15 cellular contexts compared by ENCODE assay signal in genomic region chrX:133590703-133591505, GRCh38.
A peak's percentile ranks its signal among the peaks of the same experiment; 100 is the strongest.
DNase-seq lines count a peak whose midpoint lies in the region; ATAC-seq and TF ChIP-seq lines count a peak whose summit lies in the region.
"Had no signal": no experiment of that assay in that cellular context is flagged by ENCODE, and none has a peak within 500 bp of the region (broad histone marks: within the 10 kb centered on the region; RNA-seq: fewer than 3 reads in every experiment).

No MANE protein-coding gene starts in this region.

- 81 to 83% methylated on average over 7 of the region's 7 CpGs for WGBS in GM23248 (ENCODE audit: low coverage in 1 of 2, low lambda C conversion rate in 2 of 2, missing lambda C conversion rate in 2 of 2), 2 experiments

- in situ Hi-C loops in GM23248 (cut with MboI) = no loop called here

- ATAC-seq in foreskin keratinocyte = peak; percentile 24
- ATAC-seq in GM21529 (IDR thresholded peaks at IDR 0.05; ENCODE audit: unreplicated experiment) = no peak

- H4K20me1 ChIP-seq in GM23248 (ENCODE audit: insufficient read depth) = no peaks in the 10 kb centered on the region

- no peaks in the 10 kb centered on the region for H3K36me3 ChIP-seq in GM23248 (ENCODE audit: low read depth)

- H3K4me1 ChIP-seq in GM23248 (ENCODE audit: insufficient read depth) (peaks cover 8% of the 10 kb centered on the region), foreskin keratinocyte (no peaks in the 10 kb centered on the region)

- no peaks in the 10 kb centered on the region for H3K9me2 ChIP-seq in GM23248 (ENCODE audit: insufficient read depth)

- no peaks in the 10 kb centered on the region for H3F3A ChIP-seq in GM23248 (ENCODE audit: insufficient read depth)

- DNase-seq in GM23248 (peak; percentile 14), NCI-H69 (lab: John Stamatoyannopoulos, UW) (peak; percentile 2), astrocyte of the hippocampus (ENCODE audit: low read depth, low spot score) (peak; percentile 39), foreskin keratinocyte (peak in 1 of 2 donors; percentile 34), anterior cingulate cortex (lab: John Stamatoyannopoulos, UW) (no peak), caudate nucleus (lab: John Stamatoyannopoulos, UW) (no peak)
- DNase-seq: DMS153, HCEC 1CT, NCI-H1417 treated with DMSO at 0.1 percent for 48 hours, NCI-H2029 treated with DMSO at 0.1 percent for 48 hours, NCI-H2171 treated with DMSO at 0.1 percent for 48 hours, NCI-H510A, SIG-M5 had no signal

- H3K4me3 ChIP-seq in GM23248 = no peak overlapping the region

- H2AFZ ChIP-seq in GM23248 = no peak overlapping the region

- no peak overlapping the region for H3K4me2 ChIP-seq in GM23248 (ENCODE audit: unreplicated experiment)

- H3K27me3 ChIP-seq in GM23248 (replicated peaks; ENCODE audit: insufficient read depth) (no peaks in the 10 kb centered on the region), foreskin keratinocyte (no peaks in the 10 kb centered on the region)

- H3K9ac ChIP-seq in GM23248 = no peak overlapping the region

- no peak for TF ChIP-seq CTCF in foreskin keratinocyte (conservative IDR thresholded peaks at IDR 0.05)

- H3K79me2 ChIP-seq in GM23248 (ENCODE audit: insufficient read depth) = no peaks in the 10 kb centered on the region

- no peaks in the 10 kb centered on the region for H3K9me3 ChIP-seq in GM23248 (ENCODE audit: low read depth)

- no peak overlapping the region for H3K27ac ChIP-seq in GM23248
- no peak overlapping the region for H3K27ac ChIP-seq in foreskin keratinocyte
- no peak overlapping the region for H3K27ac ChIP-seq in caudate nucleus (ENCODE audit: low read depth, low read length)
- H3K27ac ChIP-seq: C4-2B had no signal

Comparison
In these comparisons a context has a peak if more than half of its experiments do, and no peak if none do; other contexts are left out.
1. DNase-seq: peak in GM23248 (single experiment), NCI-H69 (single experiment) and astrocyte of the hippocampus (single experiment); none in anterior cingulate cortex (0 of 58) and caudate nucleus (0 of 61).